In the genomic region with DNA sequence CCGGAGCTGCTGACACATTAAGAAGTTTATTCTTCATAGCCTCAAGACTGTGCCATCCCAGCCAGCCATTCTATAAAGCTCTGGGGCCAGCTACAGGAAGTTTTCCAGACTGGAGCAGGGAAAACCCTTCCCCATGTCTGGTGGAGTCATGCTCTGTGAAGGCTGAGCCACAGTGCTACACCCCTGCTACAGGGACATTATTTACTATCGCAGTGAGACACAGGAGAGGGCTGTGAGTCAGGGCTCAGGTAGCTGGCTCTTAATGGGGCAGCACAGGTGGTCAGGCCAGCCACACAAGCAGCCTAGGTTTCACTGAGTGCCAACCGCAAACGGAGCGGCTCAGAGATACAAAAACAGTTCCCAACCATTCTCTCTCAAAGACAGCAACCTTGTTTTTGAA, we compare ENCODE assay signal across 11 cellular contexts. TPM values are rescaled to one million over a fixed set of nuclear protein-coding genes. Genes with fewer than 3 reads are reported as not detected.
A peak's percentile ranks its signal among the peaks of the same experiment; 100 is the strongest.
DNase-seq lines count a peak whose midpoint lies in the region; ATAC-seq and TF ChIP-seq lines count a peak whose summit lies in the region.
"Had no signal": no experiment of that assay in that cellular context is flagged by ENCODE, and none has a peak within 500 bp of the region (broad histone marks: within the 10 kb centered on the region; RNA-seq: fewer than 3 reads in every experiment).

No MANE protein-coding gene starts in this region.

- POLR2A ChIA-PET in SK-N-SH (lab: Yijun Ruan, JAX) = interaction anchor here (0.6 kb wide), 1 partner anchor 9 kb away, joined by 3 read pairs; no protein-coding TSS in a partner anchor

- H3K27ac ChIP-seq in GM23248 = peak overlapping the region; percentile 66
- peak overlapping the region in 1 of 2 experiments; percentile 61; a peak in 2 of 4 replicates for H3K27ac ChIP-seq in SK-N-SH (ENCODE audit: low read depth in 2 of 2, low read length in 1 of 2)

- H2AFZ ChIP-seq in GM23248 (no peak overlapping the region), SK-N-SH (ENCODE audit: low read depth) (no peak overlapping the region)

- no peak for ATAC-seq in HG03342 (IDR thresholded peaks at IDR 0.05; ENCODE audit: unreplicated experiment)
- ATAC-seq in activated CD8-positive, alpha-beta memory T cell treated with anti-CD3 and anti-CD28 coated beads, Interleukin-2, amount 10 ng/mL, durations not matched to agents 7 days and 5 days = no peak
- ATAC-seq: K562 had no signal

- H3K4me3 Mint-ChIP-seq in activated CD8-positive, alpha-beta memory T cell treated with anti-CD3 and anti-CD28 coated beads, Interleukin-2, amount 10 ng/mL, durations not matched to agents 7 days and 5 days = no peak overlapping the region

- no peaks in the 10 kb centered on the region for H3K27me3 ChIP-seq in GM23248 (replicated peaks; ENCODE audit: insufficient read depth)
- H3K27me3 ChIP-seq in SK-N-SH (ENCODE audit: insufficient read depth) = no peaks in the 10 kb centered on the region

- H3K9me3 ChIP-seq in GM23248 (ENCODE audit: low read depth) (no peaks in the 10 kb centered on the region), SK-N-SH (no peaks in the 10 kb centered on the region)

- H3K27me3 Mint-ChIP-seq in activated CD8-positive, alpha-beta memory T cell treated with anti-CD3 and anti-CD28 coated beads, Interleukin-2, amount 10 ng/mL, durations not matched to agents 7 days and 5 days = no peaks in the 10 kb centered on the region

- H3K79me2 ChIP-seq in GM23248 (ENCODE audit: insufficient read depth) (0 out of 2 replicates have a peak, but pooled peaks cover 7% of the 10 kb centered on the region), SK-N-SH (ENCODE audit: insufficient read depth) (no peaks in the 10 kb centered on the region)

- in situ Hi-C loops in GM23248 (cut with MboI) = no loop called here

- H3K36me3 ChIP-seq in GM23248 (ENCODE audit: low read depth) = peaks cover 19% of the 10 kb centered on the region
- H3K36me3 ChIP-seq in SK-N-SH (replicated peaks in 1 of 2; ENCODE audit: control insufficient read depth in 1 of 2, insufficient read depth in 2 of 2, low read length in 1 of 2) = peaks cover 43 to 78% of the 10 kb centered on the region in 2 experiments

- peaks cover 45% of the 10 kb centered on the region for H3K36me3 Mint-ChIP-seq in activated CD8-positive, alpha-beta memory T cell treated with anti-CD3 and anti-CD28 coated beads, Interleukin-2, amount 10 ng/mL, durations not matched to agents 7 days and 5 days

- H3K9me3 Mint-ChIP-seq in activated CD8-positive, alpha-beta memory T cell treated with anti-CD3 and anti-CD28 coated beads, Interleukin-2, amount 10 ng/mL, durations not matched to agents 7 days and 5 days (ENCODE audit: low read depth) = no peaks in the 10 kb centered on the region

- peaks cover 16% of the 10 kb centered on the region for H3K4me1 ChIP-seq in GM23248 (ENCODE audit: insufficient read depth)
- peaks cover 0 to 7% of the 10 kb centered on the region in 2 experiments; a peak in 1 of 4 replicates for H3K4me1 ChIP-seq in SK-N-SH (ENCODE audit: control insufficient read depth in 1 of 2, insufficient read depth in 2 of 2, low read depth in 1 of 2, low read length in 1 of 2)

- H3K4me3 ChIP-seq in GM23248 (no peak overlapping the region), SK-N-SH (ENCODE audit: low read depth in 2 of 2, low read length in 1 of 2) (no peak overlapping the region)
- H3K4me3 ChIP-seq: K562 had no signal

- H3F3A ChIP-seq in GM23248 (ENCODE audit: insufficient read depth) = peaks cover 23% of the 10 kb centered on the region
- peaks cover 9% of the 10 kb centered on the region for H3F3A ChIP-seq in SK-N-SH (replicated peaks; ENCODE audit: insufficient read depth)

- DNase-seq in GM23248 (peak; percentile 82), SK-N-SH (no peak), glomerular visceral epithelial cell (ENCODE audit: extremely low spot score) (peak; percentile 96), smooth muscle cell of the brain vasculature (ENCODE audit: low read depth, low spot score) (peak; percentile 2), activated T-cell treated with anti-CD3 and anti-CD28 coated beads for 4 hours (no peak), NCI-H1694 (lab: John Stamatoyannopoulos, UW) (no peak)
- no peak for DNase-seq in activated CD8-positive, alpha-beta memory T cell treated with anti-CD3 and anti-CD28 coated beads, Interleukin-2, amount 10 ng/mL, durations not matched to agents 7 days and 5 days
- DNase-seq: NCI-H524 treated with DMSO at 0.1 percent for 48 hours, T1000 had no signal

- no peak overlapping the region for H3K27ac Mint-ChIP-seq in activated CD8-positive, alpha-beta memory T cell treated with anti-CD3 and anti-CD28 coated beads, Interleukin-2, amount 10 ng/mL, durations not matched to agents 7 days and 5 days

- 48 to 55% methylated on average over 5 of the region's 5 CpGs for WGBS in GM23248 (ENCODE audit: low coverage in 1 of 2, low lambda C conversion rate in 2 of 2, missing lambda C conversion rate in 2 of 2), 2 experiments
- 0% methylated on average over 1 of the region's 5 CpGs for WGBS in SK-N-SH (ENCODE audit: low lambda C conversion rate)

- H4K20me1 ChIP-seq in GM23248 (ENCODE audit: insufficient read depth) (no peaks in the 10 kb centered on the region), SK-N-SH (ENCODE audit: insufficient read depth) (no peaks in the 10 kb centered on the region)

- CTCF ChIA-PET in SK-N-SH (lab: Yijun Ruan, JAX) = interaction anchor here (1.0 to 1.6 kb wide), 2 partner anchors 10 to 104 kb away, joined by 5 read pairs; no protein-coding TSS in a partner anchor
- CTCF ChIA-PET in activated CD8-positive, alpha-beta memory T cell treated with anti-CD3 and anti-CD28 coated beads, Interleukin-2, amount 10 ng/mL, durations not matched to agents 7 days and 5 days (lab: Charles Lee) = interaction anchor here (1.4 kb wide), 1 partner anchor 10 kb away, joined by 4 read pairs; no protein-coding TSS in a partner anchor

- H3K4me2 ChIP-seq in GM23248 (ENCODE audit: unreplicated experiment) (peak overlapping the region; percentile 70), SK-N-SH (peak overlapping the region; percentile 3; the same call in 1 of the 2 replicates)

- no peak; a peak in 1 of 4 replicates for TF ChIP-seq EP300 in SK-N-SH (IDR thresholded peaks at IDR 0.05; ENCODE audit: borderline replicate concordance in 1 of 2, low read depth in 1 of 2, low read length in 1 of 2)

- H3K9me2 ChIP-seq in GM23248 (ENCODE audit: insufficient read depth) (no peaks in the 10 kb centered on the region), SK-N-SH (no peaks in the 10 kb centered on the region)

- H3K4me1 Mint-ChIP-seq in activated CD8-positive, alpha-beta memory T cell treated with anti-CD3 and anti-CD28 coated beads, Interleukin-2, amount 10 ng/mL, durations not matched to agents 7 days and 5 days = peaks cover 19% of the 10 kb centered on the region

- H3K9ac ChIP-seq in GM23248 = 0 out of 2 replicates have a peak overlapping the region, but pooled peaks have one; percentile 6
- H3K9ac ChIP-seq in SK-N-SH = no peak overlapping the region; the same call in 1 of the 2 replicates

- no peak for TF ChIP-seq RAD21 in SK-N-SH (IDR thresholded peaks at IDR 0.05; ENCODE audit: low read length)

- no peak for TF ChIP-seq CTCF in SK-N-SH (IDR thresholded peaks at IDR 0.05)

TF ChIP-seq in SK-N-SH, 30 proteins besides CTCF, POLR2A, EP300 and RAD21 (continues in another document):
- TF ChIP-seq FOSL2 (IDR thresholded peaks at IDR 0.05; ENCODE audit: borderline replicate concordance, low read depth) (peak; percentile 84), TCF12 (IDR thresholded peaks at IDR 0.05) (peak; percentile 57), YY1 (IDR thresholded peaks at IDR 0.05; ENCODE audit: low read depth) (no peak)
- TF ChIP-seq, protein P1, sequence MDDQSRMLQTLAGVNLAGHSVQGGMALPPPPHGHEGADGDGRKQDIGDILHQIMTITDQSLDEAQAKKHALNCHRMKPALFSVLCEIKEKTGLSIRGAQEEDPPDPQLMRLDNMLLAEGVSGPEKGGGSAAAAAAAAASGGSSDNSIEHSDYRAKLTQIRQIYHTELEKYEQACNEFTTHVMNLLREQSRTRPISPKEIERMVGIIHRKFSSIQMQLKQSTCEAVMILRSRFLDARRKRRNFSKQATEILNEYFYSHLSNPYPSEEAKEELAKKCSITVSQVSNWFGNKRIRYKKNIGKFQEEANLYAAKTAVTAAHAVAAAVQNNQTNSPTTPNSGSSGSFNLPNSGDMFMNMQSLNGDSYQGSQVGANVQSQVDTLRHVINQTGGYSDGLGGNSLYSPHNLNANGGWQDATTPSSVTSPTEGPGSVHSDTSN (IDR thresholded peaks at IDR 0.05) = peak; percentile 59

RNA-seq across cellular contexts. Expression of a gene that starts 12.1 kb away (rescaled TPM):
- total RNA-seq in GM23248 (2014; rRNA removed; shearing (Covaris generic)) = 27.1 and 27.6 TPM in 2 replicates
- polyA plus RNA-seq in GM23248 (2016; fragmentation: Nextera tagmentation; extraction: Ambion mirVana) = 16.2 and 17.2 TPM in 2 replicates
- 22.5 and 28.3 TPM in 2 replicates for polyA plus RNA-seq in SK-N-SH (2012; rRNA removed)
- 17.2 and 18.4 TPM in 2 replicates for polyA plus RNA-seq in SK-N-SH (2012; cell fraction: cytosol; rRNA removed)
- 76.6 and 90.5 TPM in 2 replicates for polyA plus RNA-seq in SK-N-SH (2012; cell fraction: nucleus; rRNA removed)
- 10 to 100 TPM; 39.3 to 41.2 TPM for total RNA-seq in activated CD8-positive, alpha-beta memory T cell treated with anti-CD3 and anti-CD28 coated beads, Interleukin-2, amount 10 ng/mL, durations not matched to agents 7 days and 5 days

RNA-seq across cellular contexts. Expression of a gene that starts 12.2 kb away (rescaled TPM):
- total RNA-seq in GM23248 (2014; rRNA removed; shearing (Covaris generic)) = 25.7 and 28.3 TPM in 2 replicates
- polyA plus RNA-seq in GM23248 (2016; fragmentation: Nextera tagmentation; extraction: Ambion mirVana) (20.2 and 22.5 TPM in 2 replicates), SK-N-SH (2012; rRNA removed) (12.9 and 18.0 TPM in 2 replicates)
- 20.8 and 25.6 TPM in 2 replicates for polyA plus RNA-seq in SK-N-SH (2012; cell fraction: cytosol; rRNA removed)
- polyA plus RNA-seq in SK-N-SH (2012; cell fraction: nucleus; rRNA removed) = 7.2 and 8.4 TPM in 2 replicates
- 10 to 100 TPM; 17.5 to 22.6 TPM for total RNA-seq in activated CD8-positive, alpha-beta memory T cell treated with anti-CD3 and anti-CD28 coated beads, Interleukin-2, amount 10 ng/mL, durations not matched to agents 7 days and 5 days

RNA-seq across cellular contexts. Expression of a gene that starts 40.8 kb away (rescaled TPM):
- total RNA-seq in GM23248 (2014; rRNA removed; shearing (Covaris generic)) = 30.1 and 41.9 TPM in 2 replicates
- 22.5 and 23.1 TPM in 2 replicates for polyA plus RNA-seq in GM23248 (2016; fragmentation: Nextera tagmentation; extraction: Ambion mirVana)
- polyA plus RNA-seq in SK-N-SH (2012; rRNA removed) = 32.8 and 37.5 TPM in 2 replicates
- polyA plus RNA-seq in SK-N-SH (2012; cell fraction: cytosol; rRNA removed) = 20.4 and 24.9 TPM in 2 replicates
- 64.2 and 79.7 TPM in 2 replicates for polyA plus RNA-seq in SK-N-SH (2012; cell fraction: nucleus; rRNA removed)
- 10 to 100 TPM; 58.0 to 64.8 TPM for total RNA-seq in activated CD8-positive, alpha-beta memory T cell treated with anti-CD3 and anti-CD28 coated beads, Interleukin-2, amount 10 ng/mL, durations not matched to agents 7 days and 5 days

RNA-seq across cellular contexts. Expression of a gene that starts 42.5 kb away (rescaled TPM):
- 1.4 and 1.8 TPM in 2 replicates for total RNA-seq in GM23248 (2014; rRNA removed; shearing (Covaris generic))
- polyA plus RNA-seq in GM23248 (2016; fragmentation: Nextera tagmentation; extraction: Ambion mirVana) (0.73 and 1.6 TPM in 2 replicates), SK-N-SH (2012; rRNA removed) (2.1 and 2.2 TPM in 2 replicates)
- polyA plus RNA-seq in SK-N-SH (2012; cell fraction: cytosol; rRNA removed) = 1.6 and 2.1 TPM in 2 replicates
- polyA plus RNA-seq in SK-N-SH (2012; cell fraction: nucleus; rRNA removed) = 1.1 and 1.3 TPM in 2 replicates
- 10 to 100 TPM; 15.3 to 17.0 TPM for total RNA-seq in activated CD8-positive, alpha-beta memory T cell treated with anti-CD3 and anti-CD28 coated beads, Interleukin-2, amount 10 ng/mL, durations not matched to agents 7 days and 5 days

Comparison
In these comparisons a context has a peak if more than half of its experiments do, and no peak if none do; other contexts are left out.
1. DNase-seq: peak in GM23248 (single experiment), glomerular visceral epithelial cell (single experiment) and smooth muscle cell of the brain vasculature (single experiment); none in SK-N-SH (single experiment), activated T-cell treated with anti-CD3 and anti-CD28 coated beads for 4 hours (single experiment), NCI-H1694 (single experiment) and activated CD8-positive, alpha-beta memory T cell treated with anti-CD3 and anti-CD28 coated beads, Interleukin-2, amount 10 ng/mL, durations not matched to agents 7 days and 5 days (single experiment).